ENCODE assay signal across 22 cellular contexts in genomic region chr20:3874194-3874824, GRCh38. TPM values are rescaled to one million over a fixed set of nuclear protein-coding genes. Genes with fewer than 3 reads are reported as not detected.
DNase-seq lines count a peak whose midpoint lies in the region; ATAC-seq and TF ChIP-seq lines count a peak whose summit lies in the region.
"Had no signal": no experiment of that assay in that cellular context is flagged by ENCODE, and none has a peak within 500 bp of the region (broad histone marks: within the 10 kb centered on the region; RNA-seq: fewer than 3 reads in every experiment).

No MANE protein-coding gene starts in this region.

- ATAC-seq in stimulated activated naive B cell treated with anti-CD40 and anti-IgM and Interleukin-4, amounts not matched to agents 10 μg/mL and 1 μg/mL and 100 μg/mL, for 72 hours (replicated peaks), result no peak
- ATAC-seq in GM18505 (IDR thresholded peaks at IDR 0.05; ENCODE audit: unreplicated experiment), result no peak

- H3K27me3 Mint-ChIP-seq in T-helper 2 cell treated with Interferon-gamma antibody and Interleukin-4, amounts not matched to agents 5 μg/mL and 100 μg/mL, for 36 hours (ENCODE audit: low read depth), result no peaks in the 10 kb centered on the region
- no peaks in the 10 kb centered on the region for H3K27me3 Mint-ChIP-seq in brain
- H3K27me3 Mint-ChIP-seq in stimulated activated naive B cell treated with anti-CD40 and anti-IgM and Interleukin-4, amounts not matched to agents 10 μg/mL and 1 μg/mL and 100 μg/mL, for 72 hours, result no peaks in the 10 kb centered on the region

- H3K27ac Mint-ChIP-seq in T-helper 2 cell treated with Interferon-gamma antibody and Interleukin-4, amounts not matched to agents 5 μg/mL and 100 μg/mL, for 36 hours, result peak overlapping the region; percentile 3
- H3K27ac Mint-ChIP-seq in brain, result peak overlapping the region in 3 of 5 experiments; percentile 8 to 96 (median 84)
- H3K27ac Mint-ChIP-seq in stimulated activated naive B cell treated with anti-CD40 and anti-IgM and Interleukin-4, amounts not matched to agents 10 μg/mL and 1 μg/mL and 100 μg/mL, for 72 hours, result peak overlapping the region; percentile 48

- no peak overlapping the region for H2BK5ac ChIP-seq in mesenchymal stem cell (ENCODE audit: low read depth, low read length, poor library complexity, severe bottlenecking)

- H3K36me3 ChIP-seq in mesenchymal stem cell (ENCODE audit: control insufficient read depth in 1 of 2, insufficient read depth in 2 of 2, low read depth in 1 of 2, low read length in 2 of 2), result peaks cover 42 to 54% of the 10 kb centered on the region in 2 experiments

- no peak overlapping the region for H2AK5ac ChIP-seq in mesenchymal stem cell (ENCODE audit: low read length, severe bottlenecking)

- DNase-seq in T-helper 2 cell treated with Interferon-gamma antibody and Interleukin-4, amounts not matched to agents 5 μg/mL and 100 μg/mL, for 36 hours (ENCODE audit: low spot score), result no peak
- no peak for DNase-seq in T-helper 2 cell
- DNase-seq in mesenchymal stem cell, result no peak
- no peak for DNase-seq in stimulated activated naive B cell treated with anti-CD40 and anti-IgM and Interleukin-4, amounts not matched to agents 10 μg/mL and 1 μg/mL and 100 μg/mL, for 72 hours
- DNase-seq in OCI-M1 (lab: John Stamatoyannopoulos, UW), result no peak
- DNase-seq in NCI-H2081 (lab: John Stamatoyannopoulos, UW), result no peak
- DNase-seq: 8988T; activated CD4-positive, CD25-positive, alpha-beta regulatory T cell; caudate nucleus; GDM1; H9; heart left ventricle; MG63; NCI-H1436 treated with DMSO at 0.1 percent for 48 hours; NCI-H82; Peyer's patch; SK-N-SH; T-helper 9 cell had no signal

- H4K8ac ChIP-seq in mesenchymal stem cell (ENCODE audit: low read length), result peak overlapping the region; percentile 36

- WGBS in mesenchymal stem cell, result 79% methylated on average over 3 of the region's 3 CpGs

- H3K4me1 Mint-ChIP-seq in T-helper 2 cell treated with Interferon-gamma antibody and Interleukin-4, amounts not matched to agents 5 μg/mL and 100 μg/mL, for 36 hours (ENCODE audit: low read depth), result peaks cover 6% of the 10 kb centered on the region
- peaks cover 35% of the 10 kb centered on the region for H3K4me1 Mint-ChIP-seq in brain
- peaks cover 12 to 41% of the 10 kb centered on the region in 2 donors for H3K4me1 Mint-ChIP-seq in stimulated activated naive B cell treated with anti-CD40 and anti-IgM and Interleukin-4, amounts not matched to agents 10 μg/mL and 1 μg/mL and 100 μg/mL, for 72 hours

- H3K27me3 ChIP-seq in mesenchymal stem cell (ENCODE audit: control insufficient read depth in 1 of 2, insufficient read depth in 1 of 2, low read length in 2 of 2), result no peaks in the 10 kb centered on the region
- H3K27me3 ChIP-seq: esophagus muscularis mucosa, heart left ventricle, MG63, Peyer's patch had no signal

- peaks cover 6% of the 10 kb centered on the region for H3K4me1 ChIP-seq in mesenchymal stem cell (ENCODE audit: control insufficient read depth, insufficient read depth, low read depth, low read length)
- H3K4me1 ChIP-seq: parathyroid adenoma, Peyer's patch had no signal

- H3K9me3 ChIP-seq in mesenchymal stem cell (ENCODE audit: control insufficient read depth, low read length), result no peaks in the 10 kb centered on the region
- H3K9me3 ChIP-seq: esophagus muscularis mucosa, heart left ventricle, MG63, Peyer's patch, SK-N-SH had no signal

- no peak overlapping the region for H2BK120ac ChIP-seq in mesenchymal stem cell (ENCODE audit: low read depth, low read length)

- TF ChIP-seq CTCF in brain (conservative IDR thresholded peaks at IDR 0.05), result no peak

- no peak overlapping the region for H3K23ac ChIP-seq in mesenchymal stem cell (ENCODE audit: low read length in 2 of 2)

- no peak overlapping the region for H3K18ac ChIP-seq in mesenchymal stem cell (ENCODE audit: low read depth in 1 of 2, low read length in 2 of 2)

- TF ChIP-seq POLR2A in GM18505 (IDR thresholded peaks at IDR 0.05; ENCODE audit: borderline replicate concordance, extremely low read depth, insufficient read depth, insufficient read length), result no peak

- H2BK15ac ChIP-seq in mesenchymal stem cell (ENCODE audit: low read depth, poor library complexity, severe bottlenecking), result no peak overlapping the region

- H2BK12ac ChIP-seq in mesenchymal stem cell (ENCODE audit: low read length in 2 of 2), result no peak overlapping the region

- no peak overlapping the region for H3K4ac ChIP-seq in mesenchymal stem cell (ENCODE audit: low read depth in 1 of 2, low read length in 2 of 2)

- no peak overlapping the region for H2AFZ ChIP-seq in mesenchymal stem cell (ENCODE audit: low read depth, low read length)
- H2AFZ ChIP-seq: parathyroid adenoma had no signal

- H3K36me3 Mint-ChIP-seq in T-helper 2 cell treated with Interferon-gamma antibody and Interleukin-4, amounts not matched to agents 5 μg/mL and 100 μg/mL, for 36 hours (ENCODE audit: low read depth), result peaks cover 49% of the 10 kb centered on the region
- H3K36me3 Mint-ChIP-seq in brain, result peaks cover 59% of the 10 kb centered on the region
- H3K36me3 Mint-ChIP-seq in stimulated activated naive B cell treated with anti-CD40 and anti-IgM and Interleukin-4, amounts not matched to agents 10 μg/mL and 1 μg/mL and 100 μg/mL, for 72 hours, result peaks cover 38 to 49% of the 10 kb centered on the region in 2 donors

- no peak overlapping the region for H3K4me2 ChIP-seq in mesenchymal stem cell (ENCODE audit: low read length, poor library complexity, severe bottlenecking)
- H3K4me2 ChIP-seq: SK-N-SH had no signal

- H3K9ac ChIP-seq in mesenchymal stem cell (ENCODE audit: low read length), result no peak overlapping the region
- H3K9ac ChIP-seq: parathyroid adenoma, SK-N-SH had no signal

- H3K4me3 ChIP-seq in mesenchymal stem cell (ENCODE audit: insufficient read depth in 1 of 2, low read depth in 1 of 2, low read length in 2 of 2), result no peak overlapping the region
- H3K4me3 ChIP-seq: esophagus muscularis mucosa, heart left ventricle, MG63, Peyer's patch had no signal

- no peaks in the 10 kb centered on the region for H3K9me3 Mint-ChIP-seq in T-helper 2 cell treated with Interferon-gamma antibody and Interleukin-4, amounts not matched to agents 5 μg/mL and 100 μg/mL, for 36 hours
- H3K9me3 Mint-ChIP-seq in brain, result no peaks in the 10 kb centered on the region
- H3K9me3 Mint-ChIP-seq in stimulated activated naive B cell treated with anti-CD40 and anti-IgM and Interleukin-4, amounts not matched to agents 10 μg/mL and 1 μg/mL and 100 μg/mL, for 72 hours, result no peaks in the 10 kb centered on the region
- H3K9me3 Mint-ChIP-seq: H9 had no signal

- H3K4me3 Mint-ChIP-seq in T-helper 2 cell treated with Interferon-gamma antibody and Interleukin-4, amounts not matched to agents 5 μg/mL and 100 μg/mL, for 36 hours, result no peak overlapping the region
- H3K4me3 Mint-ChIP-seq in brain, result no peak overlapping the region
- H3K4me3 Mint-ChIP-seq in stimulated activated naive B cell treated with anti-CD40 and anti-IgM and Interleukin-4, amounts not matched to agents 10 μg/mL and 1 μg/mL and 100 μg/mL, for 72 hours, result no peak overlapping the region
- H3K4me3 Mint-ChIP-seq: H9 had no signal

- H3K27ac ChIP-seq in mesenchymal stem cell (ENCODE audit: low read length, poor library complexity, severe bottlenecking), result no peak overlapping the region
- H3K27ac ChIP-seq: esophagus muscularis mucosa, parathyroid adenoma, Peyer's patch had no signal

- no peak overlapping the region for H4K91ac ChIP-seq in mesenchymal stem cell (ENCODE audit: low read length)

- peaks cover 39% of the 10 kb centered on the region for H3K79me1 ChIP-seq in mesenchymal stem cell (replicated peaks; ENCODE audit: low read length, poor library complexity, severe bottlenecking)

- H3K14ac ChIP-seq in mesenchymal stem cell (ENCODE audit: low read length in 2 of 2), result no peak overlapping the region

RNA-seq across cellular contexts. Expression of gene PANK2, which starts 14.9 kb away (rescaled TPM):
- 27.7 TPM for polyA plus RNA-seq in brain (ENCODE audit: insufficient read depth, low read depth, low replicate concordance)
- 21.4 TPM for polyA plus RNA-seq in mesenchymal stem cell (2013, experiment 1 of 2)
- polyA plus RNA-seq in mesenchymal stem cell (2013, experiment 2 of 2), result 21.4 TPM

RNA-seq across cellular contexts. Expression of gene MAVS, which starts 27.7 kb away (rescaled TPM):
- 20.6 TPM for polyA plus RNA-seq in brain (ENCODE audit: insufficient read depth, low read depth, low replicate concordance)
- polyA plus RNA-seq in mesenchymal stem cell (2013, experiment 1 of 2), result 22.4 TPM
- 21.0 TPM for polyA plus RNA-seq in mesenchymal stem cell (2013, experiment 2 of 2)

RNA-seq across cellular contexts. Expression of gene AP5S1, which starts 54.0 kb away (rescaled TPM):
- 15.1 TPM for polyA plus RNA-seq in brain (ENCODE audit: insufficient read depth, low read depth, low replicate concordance)
- polyA plus RNA-seq in mesenchymal stem cell (2013, experiment 1 of 2), result 9.4 TPM
- 9.5 TPM for polyA plus RNA-seq in mesenchymal stem cell (2013, experiment 2 of 2)

Comparison
In these comparisons a context has a peak if more than half of its experiments do, and no peak if none do; other contexts are left out.
1. H3K27ac Mint-ChIP-seq: peak in every context shown above with its lines; median percentile 84 in brain; 48 in stimulated activated naive B cell treated with anti-CD40 and anti-IgM and Interleukin-4, amounts not matched to agents 10 μg/mL and 1 μg/mL and 100 μg/mL, for 72 hours; 3 in T-helper 2 cell treated with Interferon-gamma antibody and Interleukin-4, amounts not matched to agents 5 μg/mL and 100 μg/mL, for 36 hours.